24 cellular contexts compared by ENCODE assay signal in the genomic region with DNA sequence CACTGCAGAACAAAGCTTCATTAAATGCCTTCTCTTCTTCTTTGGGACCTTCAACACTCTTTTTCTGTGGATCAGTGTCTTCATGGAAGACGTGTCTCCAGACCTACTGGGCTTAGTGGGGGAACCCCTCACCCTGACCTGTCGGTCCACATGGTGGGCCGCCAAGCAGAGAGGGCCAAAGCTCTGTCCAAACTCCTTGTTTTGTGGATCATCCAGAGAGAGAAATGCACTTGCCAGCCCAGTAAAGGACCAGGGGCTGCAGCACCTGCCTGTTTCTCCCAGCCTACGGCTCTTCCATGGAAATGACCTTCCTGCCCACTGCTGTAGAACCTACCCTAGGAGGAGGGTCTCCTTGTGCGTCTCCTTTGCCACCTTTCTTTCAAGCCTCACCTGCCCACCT.
"Had no signal": no experiment of that assay in that cellular context is flagged by ENCODE, and none has a peak within 500 bp of the region (broad histone marks: within the 10 kb centered on the region; RNA-seq: fewer than 3 reads in every experiment).

No MANE protein-coding gene starts in this region.

- H3K27ac Mint-ChIP-seq: natural killer cell had no signal

- H3K36me3 ChIP-seq: colonic mucosa, esophagus squamous epithelium, lower lobe of right lung, prostate gland, vagina had no signal

- H3K27ac ChIP-seq: colonic mucosa, esophagus squamous epithelium, lower lobe of right lung, parathyroid adenoma, prostate gland, skin epidermis, testis, tibial artery, vagina had no signal

- ATAC-seq: left ventricle myocardium superior; lower lobe of right lung; natural killer cell; right cardiac atrium; stimulated activated naive CD8-positive, alpha-beta T cell treated with anti-CD3 and anti-CD28 coated beads, Interleukin-15, Interleukin-2, amounts not matched to agents 100 U/mL and 50 U/mL, for 24 hours had no signal

- H3K79me2 ChIP-seq: parathyroid adenoma had no signal

- H3K27me3 Mint-ChIP-seq: dendritic cell treated with granulocyte-macrophage colony-stimulating factor and Interleukin-4, amounts not matched to agents 40 ng/mL and 50 ng/mL, for 4 days had no signal

- FAIRE-seq: frontal cortex, keratinocyte had no signal

- H3K4me1 Mint-ChIP-seq: central memory CD8-positive, alpha-beta T cell; natural killer cell had no signal

- H3K4me3 ChIP-seq: colonic mucosa, esophagus squamous epithelium, lower lobe of right lung, prostate gland, skin epidermis, testis, tibial artery, upper lobe of left lung, vagina had no signal

- H3K9me3 ChIP-seq: colonic mucosa, esophagus squamous epithelium, lower lobe of right lung, prostate gland, testis, tibial artery, upper lobe of left lung, vagina had no signal

- H2AFZ ChIP-seq: parathyroid adenoma had no signal

- H3K9ac ChIP-seq: parathyroid adenoma had no signal

- H3K4me3 Mint-ChIP-seq: central memory CD8-positive, alpha-beta T cell; dendritic cell treated with granulocyte-macrophage colony-stimulating factor and Interleukin-4, amounts not matched to agents 40 ng/mL and 50 ng/mL, for 4 days; natural killer cell had no signal

- H3K9me3 Mint-ChIP-seq: central memory CD8-positive, alpha-beta T cell; dendritic cell treated with granulocyte-macrophage colony-stimulating factor and Interleukin-4, amounts not matched to agents 40 ng/mL and 50 ng/mL, for 4 days; natural killer cell had no signal

- H3K4me1 ChIP-seq: colonic mucosa, esophagus squamous epithelium, parathyroid adenoma, prostate gland, testis, tibial artery, vagina had no signal

- H3K27me3 ChIP-seq: colonic mucosa, testis, tibial artery, upper lobe of left lung, vagina had no signal

- H3K36me3 Mint-ChIP-seq: natural killer cell had no signal

- DNase-seq: colonic mucosa; effector CD8-positive, alpha-beta T cell; erythroblast; esophagus squamous epithelium; left ventricle myocardium superior; lower lobe of right lung; natural killer cell; right cardiac atrium; stimulated activated CD4-positive, alpha-beta T cell treated with anti-CD3 and anti-CD28 coated beads, Interleukin-15, amount 100 ng/mL, for 24 hours; stimulated activated CD4-positive, alpha-beta T cell treated with anti-CD3 and anti-CD28 coated beads, Interleukin-2, amount 100 ng/mL, for 48 hours; stimulated activated CD8-positive, alpha-beta memory T cell treated with anti-CD3 and anti-CD28 coated beads, Interleukin-4, amount 100 ng/mL, for 48 hours; stimulated activated naive CD8-positive, alpha-beta T cell treated with anti-CD3 and anti-CD28 coated beads, Interleukin-15, Interleukin-2, amounts not matched to agents 100 U/mL and 50 U/mL, for 24 hours; substantia nigra; testis; tibial artery; upper lobe of left lung had no signal
